22 cellular contexts compared by ENCODE assay signal in the genomic region with DNA sequence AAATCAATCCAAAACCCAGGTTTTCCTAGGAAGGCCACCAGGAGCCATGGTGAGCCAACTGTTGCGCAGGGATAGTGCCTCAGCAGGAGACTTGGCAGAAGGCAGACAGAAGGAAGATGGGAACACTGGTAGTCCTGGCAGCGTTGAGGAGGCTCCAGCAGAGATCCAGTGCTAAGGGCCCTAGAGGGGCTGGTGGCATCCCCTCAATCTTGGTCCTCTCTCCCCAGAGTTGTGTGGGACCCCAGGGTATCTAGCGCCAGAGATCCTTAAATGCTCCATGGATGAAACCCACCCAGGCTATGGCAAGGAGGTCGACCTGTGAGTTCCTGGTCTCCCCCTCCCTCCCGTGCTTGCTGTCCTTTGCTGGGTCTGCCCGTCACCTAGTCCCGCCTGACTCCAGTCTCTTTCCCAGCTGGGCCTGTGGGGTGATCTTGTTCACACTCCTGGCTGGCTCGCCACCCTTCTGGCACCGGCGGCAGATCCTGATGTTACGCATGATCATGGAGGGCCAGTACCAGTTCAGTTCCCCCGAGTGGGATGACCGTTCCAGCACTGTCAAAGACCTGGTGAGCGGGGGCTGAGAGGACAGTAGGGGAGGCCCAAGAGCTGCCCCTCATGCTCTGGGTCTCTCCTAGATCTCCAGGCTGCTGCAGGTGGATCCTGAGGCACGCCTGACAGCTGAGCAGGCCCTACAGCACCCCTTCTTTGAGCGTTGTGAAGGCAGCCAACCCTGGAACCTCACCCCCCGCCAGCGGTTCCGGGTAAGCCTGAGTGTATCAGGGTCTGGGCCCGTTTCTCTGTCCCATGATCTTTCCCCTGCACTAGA.
"Had no signal": no experiment of that assay in that cellular context is flagged by ENCODE, and none has a peak within 500 bp of the region (broad histone marks: within the 10 kb centered on the region; RNA-seq: fewer than 3 reads in every experiment).

No MANE protein-coding gene starts in this region.

- H3K27ac ChIP-seq: brain microvascular endothelial cell, neutrophil, stomach had no signal

- H3K27me3 ChIP-seq: brain microvascular endothelial cell, neutrophil, stomach had no signal

- H3K9me3 Mint-ChIP-seq: activated B cell treated with CpG ODN at 0.5 μM for 24 hours; activated CD8-positive, alpha-beta T cell treated with anti-CD3 and anti-CD28 coated beads for 36 hours; activated T-cell treated with anti-CD3 and anti-CD28 coated beads, Interleukin-2, amount 50 U/mL, for 24 hours had no signal

- ATAC-seq: activated CD8-positive, alpha-beta T cell treated with anti-CD3 and anti-CD28 coated beads for 36 hours; left lobe of liver had no signal

- H3K9me3 ChIP-seq: neutrophil, stomach had no signal

- H3K27ac Mint-ChIP-seq: activated B cell treated with CpG ODN at 0.5 μM for 24 hours; activated CD8-positive, alpha-beta T cell treated with anti-CD3 and anti-CD28 coated beads for 36 hours; activated T-cell treated with anti-CD3 and anti-CD28 coated beads, Interleukin-2, amount 50 U/mL, for 24 hours had no signal

- FAIRE-seq: endometrium, frontal cortex, keratinocyte had no signal

- H3K27me3 Mint-ChIP-seq: activated B cell treated with CpG ODN at 0.5 μM for 24 hours; activated CD8-positive, alpha-beta T cell treated with anti-CD3 and anti-CD28 coated beads for 36 hours; activated T-cell treated with anti-CD3 and anti-CD28 coated beads, Interleukin-2, amount 50 U/mL, for 24 hours had no signal

- H3K4me3 ChIP-seq: stomach had no signal

- DNase-seq: activated B cell treated with CpG ODN at 0.5 μM for 24 hours; activated CD4-positive, alpha-beta T cell treated with anti-CD3 and anti-CD28 coated beads for 4 hours; activated CD8-positive, alpha-beta T cell treated with anti-CD3 and anti-CD28 coated beads for 36 hours; activated effector memory CD4-positive, alpha-beta T cell treated with Interleukin-2 at 50 U/mL for 16 hours; activated naive CD4-positive, alpha-beta T cell treated with anti-CD3 and anti-CD28 coated beads, Interleukin-2, amount 50 U/mL, for 16 hours; activated T-cell treated with anti-CD3 and anti-CD28 coated beads, Interleukin-2, amount 50 U/mL, for 24 hours; aorta; brain microvascular endothelial cell; central memory CD4-positive, alpha-beta T cell; cortex of kidney; mammary epithelial cell; midbrain; stimulated activated CD4-positive, alpha-beta T cell treated with anti-CD3 and anti-CD28 coated beads, Interleukin-12 subunit alpha, Interleukin-12 subunit beta, amount 100 ng/mL, for 4 hours; stimulated activated CD4-positive, alpha-beta T cell treated with anti-CD3 and anti-CD28 coated beads, Interleukin-1b, Interleukin-23, amount 100 ng/mL, for 48 hours; stomach; T-helper 9 cell; trophoblast cell had no signal

- H3K4me3 Mint-ChIP-seq: activated B cell treated with CpG ODN at 0.5 μM for 24 hours; activated CD8-positive, alpha-beta T cell treated with anti-CD3 and anti-CD28 coated beads for 36 hours; activated T-cell treated with anti-CD3 and anti-CD28 coated beads, Interleukin-2, amount 50 U/mL, for 24 hours had no signal
